Comparison of ENCODE assay signal across 35 cellular contexts in genomic region chr2:24247164-24247563, GRCh38.
"Had no signal": no experiment of that assay in that cellular context is flagged by ENCODE, and none has a peak within 500 bp of the region (broad histone marks: within the 10 kb centered on the region; RNA-seq: fewer than 3 reads in every experiment).

No MANE protein-coding gene starts in this region.

- H3K9me3 Mint-ChIP-seq: activated B cell treated with CpG ODN at 0.5 μM for 24 hours; activated naive CD4-positive, alpha-beta T cell treated with anti-CD3 and anti-CD28 coated beads for 36 hours; activated naive CD4-positive, alpha-beta T cell treated with anti-CD3 and anti-CD28 coated beads, Interleukin-2, amount 50 U/mL, for 24 hours; activated naive CD8-positive, alpha-beta T cell treated with anti-CD3 and anti-CD28 coated beads for 36 hours; activated naive CD8-positive, alpha-beta T cell treated with anti-CD3 and anti-CD28 coated beads, Interleukin-2, amount 50 U/mL, for 24 hours; activated T-cell treated with anti-CD3 and anti-CD28 coated beads, Interleukin-2, amount 50 U/mL, for 4 hours; activated T-helper 1 cell treated with anti-CD3 and anti-CD28 coated beads, Interleukin-12 subunit alpha, Interleukin-12 subunit beta, Interleukin-2, Interleukin-4 antibody, amounts not matched to agents 30 ng/mL and 10 ng/mL and 1 ng/mL, durations not matched to agents 14 hours and 24 hours and 36 hours; activated T-helper 2 cell treated with anti-CD3 and anti-CD28 coated beads, Interferon-gamma antibody, Interleukin-2, Interleukin-4, amounts not matched to agents 10 μg/mL and 5 μg/mL and 100 μg/mL, durations not matched to agents 14 hours and 24 hours and 36 hours; effector memory CD8-positive, alpha-beta T cell; T-helper 2 cell treated with Interferon-gamma antibody and Interleukin-4, amounts not matched to agents 5 μg/mL and 100 μg/mL, for 36 hours had no signal

- ATAC-seq: activated CD4-positive, CD25-positive, alpha-beta regulatory T cell treated with anti-CD3 and anti-CD28 coated beads, Interleukin-2, amount 50 U/mL, for 24 hours; activated naive CD8-positive, alpha-beta T cell treated with anti-CD3 and anti-CD28 coated beads, Interleukin-2, amount 50 U/mL, for 24 hours; activated T-cell treated with anti-CD3 and anti-CD28 coated beads, Interleukin-2, amount 50 U/mL, for 4 hours; body of pancreas; effector memory CD8-positive, alpha-beta T cell; foreskin keratinocyte; gastrocnemius medialis; heart left ventricle; T-helper 17 cell had no signal

- H3K4me1 Mint-ChIP-seq: activated B cell treated with CpG ODN at 0.5 μM for 24 hours; activated naive CD4-positive, alpha-beta T cell treated with anti-CD3 and anti-CD28 coated beads, Interleukin-2, amount 50 U/mL, for 24 hours; activated naive CD8-positive, alpha-beta T cell treated with anti-CD3 and anti-CD28 coated beads for 36 hours; activated naive CD8-positive, alpha-beta T cell treated with anti-CD3 and anti-CD28 coated beads, Interleukin-2, amount 50 U/mL, for 24 hours; T-helper 17 cell had no signal

- H3K4me3 Mint-ChIP-seq: activated B cell treated with CpG ODN at 0.5 μM for 24 hours; activated naive CD4-positive, alpha-beta T cell treated with anti-CD3 and anti-CD28 coated beads for 36 hours; activated naive CD4-positive, alpha-beta T cell treated with anti-CD3 and anti-CD28 coated beads, Interleukin-2, amount 50 U/mL, for 24 hours; activated naive CD8-positive, alpha-beta T cell treated with anti-CD3 and anti-CD28 coated beads for 36 hours; activated naive CD8-positive, alpha-beta T cell treated with anti-CD3 and anti-CD28 coated beads, Interleukin-2, amount 50 U/mL, for 24 hours; activated T-cell treated with anti-CD3 and anti-CD28 coated beads, Interleukin-2, amount 50 U/mL, for 4 hours; activated T-helper 1 cell treated with anti-CD3 and anti-CD28 coated beads, Interleukin-12 subunit alpha, Interleukin-12 subunit beta, Interleukin-2, Interleukin-4 antibody, amounts not matched to agents 30 ng/mL and 10 ng/mL and 1 ng/mL, durations not matched to agents 14 hours and 24 hours and 36 hours; effector memory CD8-positive, alpha-beta T cell; T-helper 17 cell; T-helper 2 cell treated with Interferon-gamma antibody and Interleukin-4, amounts not matched to agents 5 μg/mL and 100 μg/mL, for 36 hours had no signal

- H3K4me1 ChIP-seq: adrenal gland, esophagus muscularis mucosa, gastrocnemius medialis, heart left ventricle had no signal

- H3K27me3 ChIP-seq: adrenal gland, body of pancreas, esophagus muscularis mucosa, foreskin keratinocyte, gastrocnemius medialis, heart left ventricle had no signal

- H3K9me3 ChIP-seq: adrenal gland, body of pancreas, esophagus muscularis mucosa, gastrocnemius medialis, heart left ventricle had no signal

- DNase-seq: activated B cell treated with CpG ODN at 0.5 μM for 24 hours; activated CD4-positive, alpha-beta T cell treated with anti-CD3 and anti-CD28 coated beads for 48 hours; activated CD4-positive, alpha-beta T cell treated with anti-CD3 and anti-CD28 coated beads, Interleukin-2, amount 50 U/mL, for 1 hour; activated CD4-positive, alpha-beta T cell treated with anti-CD3 and anti-CD28 coated beads, Interleukin-2, amount 50 U/mL, for 48 hours; activated CD8-positive, alpha-beta memory T cell treated with anti-CD3 and anti-CD28 coated beads, Interleukin-2, amount 50 U/mL, for 48 hours; activated effector memory CD4-positive, alpha-beta T cell treated with anti-CD3 and anti-CD28 coated beads, Interleukin-2, amount 50 U/mL, for 16 hours; activated naive CD4-positive, alpha-beta T cell treated with anti-CD3 and anti-CD28 coated beads for 36 hours; activated naive CD8-positive, alpha-beta T cell treated with anti-CD3 and anti-CD28 coated beads for 36 hours; activated naive CD8-positive, alpha-beta T cell treated with anti-CD3 and anti-CD28 coated beads, Interleukin-2, amount 50 U/mL, for 24 hours; activated T-cell treated with anti-CD3 and anti-CD28 coated beads for 4 hours; activated T-cell treated with anti-CD3 and anti-CD28 coated beads, Interleukin-2, amount 50 U/mL, for 4 hours; adrenal gland; amygdala; aorta; body of pancreas; caudate nucleus; cortex of kidney; dermis blood vessel endothelial cell; effector CD4-positive, alpha-beta T cell; effector memory CD8-positive, alpha-beta T cell; erythroblast; foreskin keratinocyte; gastrocnemius medialis; glutamatergic neuron; heart left ventricle; T-helper 1 cell; T-helper 17 cell; T1000; WERI-Rb-1 had no signal

- H3K27ac Mint-ChIP-seq: activated B cell treated with CpG ODN at 0.5 μM for 24 hours; activated naive CD4-positive, alpha-beta T cell treated with anti-CD3 and anti-CD28 coated beads for 36 hours; activated naive CD4-positive, alpha-beta T cell treated with anti-CD3 and anti-CD28 coated beads, Interleukin-2, amount 50 U/mL, for 24 hours; activated naive CD8-positive, alpha-beta T cell treated with anti-CD3 and anti-CD28 coated beads for 36 hours; activated naive CD8-positive, alpha-beta T cell treated with anti-CD3 and anti-CD28 coated beads, Interleukin-2, amount 50 U/mL, for 24 hours; activated T-helper 1 cell treated with anti-CD3 and anti-CD28 coated beads, Interleukin-12 subunit alpha, Interleukin-12 subunit beta, Interleukin-2, Interleukin-4 antibody, amounts not matched to agents 30 ng/mL and 10 ng/mL and 1 ng/mL, durations not matched to agents 14 hours and 24 hours and 36 hours; activated T-helper 2 cell treated with anti-CD3 and anti-CD28 coated beads, Interferon-gamma antibody, Interleukin-2, Interleukin-4, amounts not matched to agents 10 μg/mL and 5 μg/mL and 100 μg/mL, durations not matched to agents 14 hours and 24 hours and 36 hours; T-helper 2 cell treated with Interferon-gamma antibody and Interleukin-4, amounts not matched to agents 5 μg/mL and 100 μg/mL, for 36 hours had no signal

- H3K27me3 Mint-ChIP-seq: activated B cell treated with CpG ODN at 0.5 μM for 24 hours; activated naive CD4-positive, alpha-beta T cell treated with anti-CD3 and anti-CD28 coated beads, Interleukin-2, amount 50 U/mL, for 24 hours; activated naive CD8-positive, alpha-beta T cell treated with anti-CD3 and anti-CD28 coated beads for 36 hours; activated naive CD8-positive, alpha-beta T cell treated with anti-CD3 and anti-CD28 coated beads, Interleukin-2, amount 50 U/mL, for 24 hours; effector memory CD8-positive, alpha-beta T cell; T-helper 17 cell had no signal

- H3K27ac ChIP-seq: adrenal gland, body of pancreas, esophagus muscularis mucosa, foreskin keratinocyte, gastrocnemius medialis, heart left ventricle, WERI-Rb-1 had no signal

- H3K4me3 ChIP-seq: adrenal gland, body of pancreas, esophagus muscularis mucosa, gastrocnemius medialis, heart left ventricle had no signal
